ENCODE assay signal across 16 cellular contexts in genomic region chr17:40884708-40885512, GRCh38. TPM values are rescaled to one million over a fixed set of nuclear protein-coding genes. Genes with fewer than 3 reads are reported as not detected.
A peak's percentile ranks its signal among the peaks of the same experiment; 100 is the strongest.
DNase-seq lines count a peak whose midpoint lies in the region; ATAC-seq and TF ChIP-seq lines count a peak whose summit lies in the region.
"Had no signal": no experiment of that assay in that cellular context is flagged by ENCODE, and none has a peak within 500 bp of the region (broad histone marks: within the 10 kb centered on the region; RNA-seq: fewer than 3 reads in every experiment).

KRT20 (minus strand) TSS chr17:40885242; CDS start chr17:40885185, 57 bp downstream.

- no peak within 1 kb of the TSS for H3K18ac ChIP-seq in mesenchymal stem cell (ENCODE audit: low read depth in 1 of 2, low read length in 2 of 2)
- H3K18ac ChIP-seq in H9 (ENCODE audit: insufficient read length, low read depth, low read length), result no peak within 1 kb of the TSS

- H3K23me2 ChIP-seq in H9 (ENCODE audit: insufficient read length, low read depth, low read length, poor library complexity, severe bottlenecking), result no peaks in the 10 kb centered on the region

- H3K14ac ChIP-seq in mesenchymal stem cell (ENCODE audit: low read length in 2 of 2) (no peak within 1 kb of the TSS), H9 (ENCODE audit: insufficient read depth, low read length) (no peak within 1 kb of the TSS)

- H3K9me3 ChIP-seq in BE2C, result no peaks in the 10 kb centered on the region; the same call in 1 of the 2 replicates
- no peaks in the 10 kb centered on the region for H3K9me3 ChIP-seq in mesenchymal stem cell (ENCODE audit: control insufficient read depth, low read length)
- H3K9me3 ChIP-seq in H9 (ENCODE audit: control insufficient read depth, low read depth, low read length), result no peaks in the 10 kb centered on the region
- H3K9me3 ChIP-seq in naive thymus-derived CD4-positive, alpha-beta T cell (ENCODE audit: control insufficient read depth in 2 of 3, low read length in 3 of 3), result no peaks in the 10 kb centered on the region
- H3K9me3 ChIP-seq: psoas muscle had no signal

- CTCF ChIA-PET in HEK293T (lab: Yijun Ruan, JAX), result interaction anchor here (0.6 to 3.0 kb wide), 4 partner anchors 17 to 664 kb away, joined by 3 to 7 read pairs (median 4); no protein-coding TSS in a partner anchor
- CTCF ChIA-PET in naive thymus-derived CD4-positive, alpha-beta T cell (lab: Charles Lee), result no interaction called here

- no peak within 1 kb of the TSS for H2BK20ac ChIP-seq in H9 (ENCODE audit: low read depth, low read length, poor library complexity, severe bottlenecking)

- DNase-seq in BE2C (no peak), HEK293T (ENCODE audit: extremely low spot score) (no peak), SW480 (ENCODE audit: low spot score) (peak; percentile 30), mesenchymal stem cell (no peak), H9 (no peak)
- DNase-seq in naive thymus-derived CD4-positive, alpha-beta T cell, result no peak
- DNase-seq: activated CD4-positive, alpha-beta T cell treated with anti-CD3 and anti-CD28 coated beads for 4 hours; hypothalamus; psoas muscle; stimulated activated CD4-positive, alpha-beta T cell treated with anti-CD3 and anti-CD28 coated beads, Interleukin-4, amount 100 ng/mL, for 4 hours; stimulated activated naive CD8-positive, alpha-beta T cell treated with anti-CD3 and anti-CD28 coated beads, Interleukin-15, amount 100 ng/mL, for 72 hours; T-cell had no signal

- intact Hi-C loops in naive thymus-derived CD4-positive, alpha-beta T cell (cut with micrococcal nuclease), result no loop called here

- peak; percentile 13; the same call in 1 of the 2 replicates for TF ChIP-seq CTCF in BE2C (IDR thresholded peaks at IDR 0.05; ENCODE audit: low read depth, low read length)
- TF ChIP-seq CTCF in H9 (conservative IDR thresholded peaks at IDR 0.05), result no peak; the same call in 2 of the 3 replicates

- no peaks in the 10 kb centered on the region for H3K79me2 ChIP-seq in H9 (ENCODE audit: insufficient read depth, low read length)

- H3K27ac ChIP-seq in mesenchymal stem cell (ENCODE audit: low read length, poor library complexity, severe bottlenecking), result no peak within 1 kb of the TSS
- H3K27ac ChIP-seq in H9 (ENCODE audit: insufficient read length, low read depth, low read length), result no peak within 1 kb of the TSS
- H3K27ac ChIP-seq in naive thymus-derived CD4-positive, alpha-beta T cell (ENCODE audit: low read depth, low read length), result no peak within 1 kb of the TSS
- H3K27ac ChIP-seq: psoas muscle had no signal

- H3K27me3 ChIP-seq in BE2C (peaks cover 67% of the 10 kb centered on the region), mesenchymal stem cell (ENCODE audit: control insufficient read depth in 1 of 2, insufficient read depth in 1 of 2, low read length in 2 of 2) (peaks cover 0 to 8% of the 10 kb centered on the region in 2 experiments), H9 (ENCODE audit: insufficient read depth, low read length) (no peaks in the 10 kb centered on the region)
- H3K27me3 ChIP-seq in naive thymus-derived CD4-positive, alpha-beta T cell (ENCODE audit: control insufficient read depth in 2 of 2, insufficient read depth in 2 of 2, low read length in 2 of 2), result peaks cover 3 to 10% of the 10 kb centered on the region in 2 donors

- H3K4me3 ChIP-seq in BE2C (ENCODE audit: low read depth, low read length), result no peak within 1 kb of the TSS
- no peak within 1 kb of the TSS for H3K4me3 ChIP-seq in mesenchymal stem cell (ENCODE audit: insufficient read depth in 1 of 2, low read depth in 1 of 2, low read length in 2 of 2)
- H3K4me3 ChIP-seq in naive thymus-derived CD4-positive, alpha-beta T cell (ENCODE audit: low read length), result no peak within 1 kb of the TSS
- H3K4me3 ChIP-seq: lung, psoas muscle had no signal

- no peaks in the 10 kb centered on the region for H3K4me1 Mint-ChIP-seq in H9
- no peaks in the 10 kb centered on the region for H3K4me1 Mint-ChIP-seq in naive thymus-derived CD4-positive, alpha-beta T cell
- H3K4me1 Mint-ChIP-seq: stimulated activated naive CD8-positive, alpha-beta T cell treated with anti-CD3 and anti-CD28 coated beads, Interleukin-15, amount 100 ng/mL, for 72 hours; T-cell had no signal

- H3K36me3 ChIP-seq in BE2C (no peaks in the 10 kb centered on the region), mesenchymal stem cell (ENCODE audit: control insufficient read depth in 1 of 2, insufficient read depth in 2 of 2, low read depth in 1 of 2, low read length in 2 of 2) (no peaks in the 10 kb centered on the region)
- H3K36me3 ChIP-seq in naive thymus-derived CD4-positive, alpha-beta T cell (ENCODE audit: control insufficient read depth in 2 of 3, insufficient read depth in 3 of 3, low read length in 3 of 3), result no peaks in the 10 kb centered on the region

- H3K4me2 ChIP-seq in mesenchymal stem cell (ENCODE audit: low read length, poor library complexity, severe bottlenecking) (no peak within 1 kb of the TSS), H9 (ENCODE audit: insufficient read depth, insufficient read length, low read length) (no peak within 1 kb of the TSS)

- H3K9me3 Mint-ChIP-seq in H9, result no peaks in the 10 kb centered on the region
- no peaks in the 10 kb centered on the region for H3K9me3 Mint-ChIP-seq in naive thymus-derived CD4-positive, alpha-beta T cell
- H3K9me3 Mint-ChIP-seq: activated T-helper 2 cell treated with anti-CD3 and anti-CD28 coated beads, Interferon-gamma antibody, Interleukin-2, Interleukin-4, amounts not matched to agents 10 μg/mL and 5 μg/mL and 100 μg/mL, durations not matched to agents 14 hours and 24 hours and 36 hours; stimulated activated naive CD8-positive, alpha-beta T cell treated with anti-CD3 and anti-CD28 coated beads, Interleukin-15, amount 100 ng/mL, for 72 hours; T-cell had no signal

- H3K23ac ChIP-seq in mesenchymal stem cell (ENCODE audit: low read length in 2 of 2) (no peak within 1 kb of the TSS), H9 (ENCODE audit: insufficient read length, low read depth, low read length) (no peak within 1 kb of the TSS)

- no peaks in the 10 kb centered on the region for H4K20me1 ChIP-seq in H9 (ENCODE audit: control insufficient read depth, insufficient read depth, insufficient read length)

- H3K79me1 ChIP-seq in mesenchymal stem cell (replicated peaks; ENCODE audit: low read length, poor library complexity, severe bottlenecking) (no peaks in the 10 kb centered on the region), H9 (ENCODE audit: insufficient read depth, low read depth, low read length, poor library complexity, severe bottlenecking) (no peaks in the 10 kb centered on the region)

- H3K4me3 Mint-ChIP-seq in H9, result no peak within 1 kb of the TSS
- H3K4me3 Mint-ChIP-seq in naive thymus-derived CD4-positive, alpha-beta T cell, result no peak within 1 kb of the TSS
- H3K4me3 Mint-ChIP-seq: stimulated activated naive CD8-positive, alpha-beta T cell treated with anti-CD3 and anti-CD28 coated beads, Interleukin-15, amount 100 ng/mL, for 72 hours; T-cell had no signal

- H3K9ac ChIP-seq in mesenchymal stem cell (ENCODE audit: low read length) (no peak within 1 kb of the TSS), H9 (ENCODE audit: extremely low read depth, insufficient read length, low read length) (no peak within 1 kb of the TSS)

- H4K91ac ChIP-seq in mesenchymal stem cell (ENCODE audit: low read length) (no peak within 1 kb of the TSS), H9 (ENCODE audit: insufficient read length, low read depth, low read length) (no peak within 1 kb of the TSS)

- no peak within 1 kb of the TSS for H3K27ac Mint-ChIP-seq in H9
- H3K27ac Mint-ChIP-seq in naive thymus-derived CD4-positive, alpha-beta T cell, result no peak within 1 kb of the TSS
- H3K27ac Mint-ChIP-seq: activated T-helper 2 cell treated with anti-CD3 and anti-CD28 coated beads, Interferon-gamma antibody, Interleukin-2, Interleukin-4, amounts not matched to agents 10 μg/mL and 5 μg/mL and 100 μg/mL, durations not matched to agents 14 hours and 24 hours and 36 hours; stimulated activated naive CD8-positive, alpha-beta T cell treated with anti-CD3 and anti-CD28 coated beads, Interleukin-15, amount 100 ng/mL, for 72 hours; T-cell had no signal

- 88% methylated on average over 20 of the region's 23 CpGs for WGBS in mesenchymal stem cell
- no CpG with 5 or more reads among the region's 23 CpGs for WGBS in H9 (ENCODE audit: extremely low coverage, insufficient read length, low lambda C conversion rate)

- H2BK120ac ChIP-seq in mesenchymal stem cell (ENCODE audit: low read depth, low read length), result no peak within 1 kb of the TSS
- no peak within 1 kb of the TSS for H2BK120ac ChIP-seq in H9 (ENCODE audit: low read depth, low read length, poor library complexity, severe bottlenecking)

- H3K27me3 Mint-ChIP-seq in H9 (ENCODE audit: low read depth), result peaks cover 11% of the 10 kb centered on the region
- peaks cover 23 to 36% (median 34%) of the 10 kb centered on the region in 5 donors for H3K27me3 Mint-ChIP-seq in naive thymus-derived CD4-positive, alpha-beta T cell

- ATAC-seq in GM19455 (IDR thresholded peaks at IDR 0.05; ENCODE audit: unreplicated experiment) (no peak), GM21390 (IDR thresholded peaks at IDR 0.05; ENCODE audit: unreplicated experiment) (no peak)
- no peak for ATAC-seq in naive thymus-derived CD4-positive, alpha-beta T cell
- ATAC-seq: psoas muscle; stimulated activated naive CD8-positive, alpha-beta T cell treated with anti-CD3 and anti-CD28 coated beads, Interleukin-15, amount 100 ng/mL, for 72 hours; T-cell had no signal

- H3T11ph ChIP-seq in H9 (ENCODE audit: low read length), result no peak within 1 kb of the TSS

- POLR2A ChIA-PET in HEK293T (lab: Yijun Ruan, JAX), result no interaction called here
- POLR2A ChIA-PET in naive thymus-derived CD4-positive, alpha-beta T cell (lab: Charles Lee), result no interaction called here

- H3K56ac ChIP-seq in H9 (ENCODE audit: insufficient read length, low read depth, low read length), result no peak within 1 kb of the TSS

- H2AFZ ChIP-seq in mesenchymal stem cell (ENCODE audit: low read depth, low read length) (no peak within 1 kb of the TSS), H9 (ENCODE audit: low read length) (no peak within 1 kb of the TSS)

- H2AK5ac ChIP-seq in mesenchymal stem cell (ENCODE audit: low read length, severe bottlenecking) (peak within 1 kb of the TSS; percentile 65), H9 (ENCODE audit: insufficient read length, low read length) (no peak within 1 kb of the TSS)

- no peak within 1 kb of the TSS for H3K4ac ChIP-seq in mesenchymal stem cell (ENCODE audit: low read depth in 1 of 2, low read length in 2 of 2)
- H3K4ac ChIP-seq in H9 (ENCODE audit: low read depth, low read length), result no peak within 1 kb of the TSS

- no peak within 1 kb of the TSS for H4K8ac ChIP-seq in mesenchymal stem cell (ENCODE audit: low read length)
- H4K8ac ChIP-seq in H9 (replicated peaks; ENCODE audit: insufficient read length, low read depth, low read length), result no peak within 1 kb of the TSS

- no peak within 1 kb of the TSS for H2BK15ac ChIP-seq in mesenchymal stem cell (ENCODE audit: low read depth, poor library complexity, severe bottlenecking)
- H2BK15ac ChIP-seq in H9 (ENCODE audit: low read depth, low read length), result no peak within 1 kb of the TSS

- H2BK5ac ChIP-seq in mesenchymal stem cell (ENCODE audit: low read depth, low read length, poor library complexity, severe bottlenecking) (no peak within 1 kb of the TSS), H9 (ENCODE audit: insufficient read length, low read length) (no peak within 1 kb of the TSS)

- H2BK12ac ChIP-seq in mesenchymal stem cell (ENCODE audit: low read length in 2 of 2), result no peak within 1 kb of the TSS
- no peak within 1 kb of the TSS for H2BK12ac ChIP-seq in H9 (ENCODE audit: insufficient read length, low read depth, low read length)

- no peaks in the 10 kb centered on the region for H3K4me1 ChIP-seq in BE2C
- H3K4me1 ChIP-seq in mesenchymal stem cell (ENCODE audit: control insufficient read depth, insufficient read depth, low read depth, low read length), result peaks cover 2% of the 10 kb centered on the region
- H3K4me1 ChIP-seq in H9 (ENCODE audit: insufficient read depth, low read length), result no peaks in the 10 kb centered on the region
- H3K4me1 ChIP-seq in naive thymus-derived CD4-positive, alpha-beta T cell (ENCODE audit: control insufficient read depth in 2 of 2, insufficient read depth in 2 of 2, low read length in 2 of 2), result no peaks in the 10 kb centered on the region
- H3K4me1 ChIP-seq: psoas muscle had no signal

- no peaks in the 10 kb centered on the region for H3K36me3 Mint-ChIP-seq in H9 (ENCODE audit: insufficient read depth in 1 of 3, low read depth in 3 of 3)
- H3K36me3 Mint-ChIP-seq in naive thymus-derived CD4-positive, alpha-beta T cell, result no peaks in the 10 kb centered on the region
- H3K36me3 Mint-ChIP-seq: T-cell had no signal

- no peak within 1 kb of the TSS for H4K5ac ChIP-seq in H9 (ENCODE audit: insufficient read length, low read depth, low read length)

RNA-seq across cellular contexts. Expression of gene KRT20, which starts in this region (rescaled TPM):
- not detected for polyA plus RNA-seq in BE2C (2012; ENCODE audit: insufficient read depth, insufficient read length, low read depth)
- polyA plus RNA-seq in mesenchymal stem cell (2013, experiment 1 of 2), result not detected
- not detected for polyA plus RNA-seq in mesenchymal stem cell (2013, experiment 2 of 2)
- not detected in 2 replicates for total RNA-seq in H9 (2021)
- not detected for total RNA-seq in naive thymus-derived CD4-positive, alpha-beta T cell
- polyA plus RNA-seq in naive thymus-derived CD4-positive, alpha-beta T cell, result not detected
- total RNA-seq: activated T-helper 2 cell treated with anti-CD3 and anti-CD28 coated beads, Interferon-gamma antibody, Interleukin-2, Interleukin-4, amounts not matched to agents 10 μg/mL and 5 μg/mL and 100 μg/mL, durations not matched to agents 14 hours and 24 hours and 36 hours had no signal
